In the genomic region with DNA sequence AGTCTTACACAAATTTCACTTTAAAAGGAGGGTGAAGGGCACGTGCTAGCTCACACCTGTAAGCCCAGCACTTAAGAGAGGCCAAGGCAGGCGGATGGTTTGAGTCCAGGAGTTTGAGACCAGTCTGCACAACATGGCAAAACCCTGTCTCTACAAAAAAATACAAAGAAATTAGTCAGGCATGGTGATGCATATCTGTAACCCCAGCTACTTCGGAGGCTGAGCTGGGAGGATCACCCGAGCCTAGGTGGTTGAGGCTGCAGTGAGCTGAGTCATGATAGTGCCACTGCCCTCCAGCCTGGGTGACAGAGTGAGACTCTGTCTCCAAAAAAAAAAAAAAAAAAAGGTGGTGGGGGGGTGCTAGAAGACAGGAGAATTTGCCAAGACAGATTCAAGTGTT, we compare ENCODE assay signal across 12 cellular contexts.
DNase-seq lines count a peak whose midpoint lies in the region; ATAC-seq and TF ChIP-seq lines count a peak whose summit lies in the region.
"Had no signal": no experiment of that assay in that cellular context is flagged by ENCODE, and none has a peak within 500 bp of the region (broad histone marks: within the 10 kb centered on the region; RNA-seq: fewer than 3 reads in every experiment).

No MANE protein-coding gene starts in this region.

- peak overlapping the region; percentile 44; the same call in 1 of the 2 replicates for H3K27ac ChIP-seq in HCT116 (ENCODE audit: low read depth, low read length)
- H3K27ac ChIP-seq in VCaP: peak overlapping the region; percentile 0; the same call in 1 of the 2 replicates
- H3K27ac ChIP-seq in ascending aorta: peak overlapping the region; percentile 36 to 56

- peak overlapping the region; percentile 34 for H3K4me2 ChIP-seq in HCT116 (ENCODE audit: low read length)

- no peaks in the 10 kb centered on the region for H3K9me2 ChIP-seq in HCT116 (ENCODE audit: insufficient read depth)

- CTCF ChIA-PET in HCT116 (lab: Charles Lee): interaction anchor here (1.6 to 2.6 kb wide), 2 partner anchors 11 to 12 kb away, joined by 12 to 14 read pairs; no protein-coding TSS in a partner anchor

- TF ChIP-seq RAD21 in HCT116 (IDR thresholded peaks at IDR 0.05; ENCODE audit: low read depth): no peak

- DNase-seq in HCT116 (ENCODE audit: low read depth, low spot score) (no peak), ascending aorta (ENCODE audit: low spot score in 2 of 2) (no peak), COR-L47 (lab: John Stamatoyannopoulos, UW) (no peak)
- peak; percentile 52 to 76 for DNase-seq in stimulated activated CD4-positive, alpha-beta T cell treated with anti-CD3 and anti-CD28 coated beads, Interleukin-4, amount 100 ng/mL, for 4 hours
- DNase-seq: erythroblast, NCI-H446 treated with DMSO at 0.1 percent for 48 hours, ovary, T-helper 9 cell had no signal

- H3K27me3 ChIP-seq in HCT116 (ENCODE audit: insufficient read depth, low read length): no peaks in the 10 kb centered on the region
- H3K27me3 ChIP-seq in ascending aorta: no peaks in the 10 kb centered on the region
- H3K27me3 ChIP-seq: ovary had no signal

- H3K9me3 ChIP-seq in HCT116 (ENCODE audit: control insufficient read depth in 1 of 2, insufficient read depth in 1 of 2, low read depth in 1 of 2, low read length in 2 of 2) (peaks cover 0 to 8% of the 10 kb centered on the region in 2 experiments; a peak in 1 of 4 replicates), ascending aorta (no peaks in the 10 kb centered on the region)
- H3K9me3 ChIP-seq: ovary had no signal

- no TSS peak for BruUV-seq in HCT116 (replicated peaks; lab: Mats Ljungman, UMichigan)

- peaks cover 10% of the 10 kb centered on the region; the same call in 1 of the 2 replicates for H3K79me2 ChIP-seq in HCT116 (ENCODE audit: insufficient read depth, low read length)

- H3K36me3 ChIP-seq in HCT116 (ENCODE audit: control insufficient read depth in 1 of 2, insufficient read depth in 2 of 2, low read length in 2 of 2) (peaks cover 0 to 21% of the 10 kb centered on the region in 2 experiments; a peak in 1 of 4 replicates), ascending aorta (peaks cover 3 to 6% of the 10 kb centered on the region in 2 donors)
- H3K36me3 ChIP-seq: ovary had no signal

- RAD21 ChIA-PET in HCT116 (lab: Charles Lee; ENCODE audit: low non-redundant PET in 1 of 2, low total read pairs in 2 of 2, uncharacterized antibody in 2 of 2, unreplicated experiment in 2 of 2): no interaction called here

- H3K4me3 ChIP-seq in HCT116 (replicated peaks in 1 of 2; ENCODE audit: low read depth in 1 of 2, low read length in 2 of 2) (no peak overlapping the region), ascending aorta (no peak overlapping the region)
- H3K4me3 ChIP-seq: ovary had no signal

- H3K9ac ChIP-seq in HCT116 (ENCODE audit: low read length): peak overlapping the region; percentile 10

- TF ChIP-seq CTCF in HCT116 (IDR thresholded peaks at IDR 0.05 in 2 of 3, conservative IDR thresholded peaks at IDR 0.05 in 1 of 3; ENCODE audit: borderline replicate concordance in 1 of 3, insufficient read depth in 1 of 3, low read depth in 2 of 3, low read length in 2 of 3): no peak
- TF ChIP-seq CTCF in VCaP (conservative IDR thresholded peaks at IDR 0.05): no peak
- TF ChIP-seq CTCF in ascending aorta (IDR thresholded peaks at IDR 0.05): no peak

- POLR2A ChIA-PET in HCT116 (lab: Charles Lee): interaction anchor here (0.7 to 2.9 kb wide), 4 partner anchors 11 to 178 kb away, joined by 3 to 24 read pairs (median 4); no protein-coding TSS in a partner anchor

- H2AFZ ChIP-seq in HCT116 (ENCODE audit: low read depth, low read length, poor library complexity, severe bottlenecking): no peak overlapping the region

- intact Hi-C loops in HCT116 (cut with micrococcal nuclease) (no loop called here), ascending aorta (cut with DNase I) (no loop called here)

- H3K4me1 ChIP-seq in HCT116 (ENCODE audit: control insufficient read depth in 1 of 2, insufficient read depth in 2 of 2, low read length in 2 of 2): peaks cover 21 to 48% of the 10 kb centered on the region in 2 experiments
- peaks cover 3 to 13% of the 10 kb centered on the region in 2 donors for H3K4me1 ChIP-seq in ascending aorta

- peak; percentile 82 for ATAC-seq in HCT116
- no peak for ATAC-seq in GM18858 (IDR thresholded peaks at IDR 0.05; ENCODE audit: unreplicated experiment)
- no peak for ATAC-seq in GM21447 (IDR thresholded peaks at IDR 0.05; ENCODE audit: unreplicated experiment)
- ATAC-seq in GM21528 (IDR thresholded peaks at IDR 0.05; ENCODE audit: low FRiP score, unreplicated experiment): no peak

- no peaks in the 10 kb centered on the region for H4K20me1 ChIP-seq in HCT116 (ENCODE audit: insufficient read depth)

- no peak for TF ChIP-seq POLR2A in HCT116 (IDR thresholded peaks at IDR 0.05; ENCODE audit: borderline replicate concordance, extremely low read depth, insufficient read depth, insufficient read length)

TF ChIP-seq in HCT116, 20 proteins besides CTCF, POLR2A, EP300 and RAD21:
- TF ChIP-seq YY1 (IDR thresholded peaks at IDR 0.05; ENCODE audit: extremely low read depth, insufficient replicate concordance, low read depth, low read length): no peak
- TF ChIP-seq TCF7L2 (IDR thresholded peaks at IDR 0.05; ENCODE audit: borderline replicate concordance, extremely low read depth, insufficient read depth, insufficient read length): no peak
- TF ChIP-seq SRF (IDR thresholded peaks at IDR 0.05; ENCODE audit: low read depth): no peak
- TF ChIP-seq CEBPB (IDR thresholded peaks at IDR 0.05; ENCODE audit: low read depth): no peak
- TF ChIP-seq FOSL1 (IDR thresholded peaks at IDR 0.05; ENCODE audit: low read depth): peak; percentile 47; the same call in 1 of the 2 replicates
- TF ChIP-seq POLR2AphosphoS5 (IDR thresholded peaks at IDR 0.05; ENCODE audit: low read depth, low read length): no peak
- TF ChIP-seq, protein P1, sequence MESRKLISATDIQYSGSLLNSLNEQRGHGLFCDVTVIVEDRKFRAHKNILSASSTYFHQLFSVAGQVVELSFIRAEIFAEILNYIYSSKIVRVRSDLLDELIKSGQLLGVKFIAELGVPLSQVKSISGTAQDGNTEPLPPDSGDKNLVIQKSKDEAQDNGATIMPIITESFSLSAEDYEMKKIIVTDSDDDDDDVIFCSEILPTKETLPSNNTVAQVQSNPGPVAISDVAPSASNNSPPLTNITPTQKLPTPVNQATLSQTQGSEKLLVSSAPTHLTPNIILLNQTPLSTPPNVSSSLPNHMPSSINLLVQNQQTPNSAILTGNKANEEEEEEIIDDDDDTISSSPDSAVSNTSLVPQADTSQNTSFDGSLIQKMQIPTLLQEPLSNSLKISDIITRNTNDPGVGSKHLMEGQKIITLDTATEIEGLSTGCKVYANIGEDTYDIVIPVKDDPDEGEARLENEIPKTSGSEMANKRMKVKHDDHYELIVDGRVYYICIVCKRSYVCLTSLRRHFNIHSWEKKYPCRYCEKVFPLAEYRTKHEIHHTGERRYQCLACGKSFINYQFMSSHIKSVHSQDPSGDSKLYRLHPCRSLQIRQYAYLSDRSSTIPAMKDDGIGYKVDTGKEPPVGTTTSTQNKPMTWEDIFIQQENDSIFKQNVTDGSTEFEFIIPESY (IDR thresholded peaks at IDR 0.05; ENCODE audit: extremely low read depth, insufficient replicate concordance, low read length): no peak
- no peak for TF ChIP-seq ZFX (IDR thresholded peaks at IDR 0.05)
- TF ChIP-seq ELF1 (IDR thresholded peaks at IDR 0.05; ENCODE audit: borderline replicate concordance, low read depth): no peak
- no peak for TF ChIP-seq EGR1 (IDR thresholded peaks at IDR 0.05; ENCODE audit: low read depth)
- no peak for TF ChIP-seq EZH2 (IDR thresholded peaks at IDR 0.05)
- TF ChIP-seq EZH2phosphoT487 (IDR thresholded peaks at IDR 0.05; ENCODE audit: borderline replicate concordance): no peak
- no peak for TF ChIP-seq ZNF274 (IDR thresholded peaks at IDR 0.05; ENCODE audit: low read depth, low read length)
- no peak for TF ChIP-seq SP1 (IDR thresholded peaks at IDR 0.05; ENCODE audit: low read depth)
- peak; percentile 58; the same call in 1 of the 2 replicates for TF ChIP-seq CBX3 (IDR thresholded peaks at IDR 0.05; ENCODE audit: low read depth)
- TF ChIP-seq, protein P2, sequence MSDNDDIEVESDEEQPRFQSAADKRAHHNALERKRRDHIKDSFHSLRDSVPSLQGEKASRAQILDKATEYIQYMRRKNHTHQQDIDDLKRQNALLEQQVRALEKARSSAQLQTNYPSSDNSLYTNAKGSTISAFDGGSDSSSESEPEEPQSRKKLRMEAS (IDR thresholded peaks at IDR 0.05): 0 out of 2 replicates have a peak, but pooled peaks have one; percentile 2
- no peak for TF ChIP-seq SIN3A (IDR thresholded peaks at IDR 0.05; ENCODE audit: low read depth)
- TF ChIP-seq ATF3 (IDR thresholded peaks at IDR 0.05): no peak
- TF ChIP-seq, protein P3, sequence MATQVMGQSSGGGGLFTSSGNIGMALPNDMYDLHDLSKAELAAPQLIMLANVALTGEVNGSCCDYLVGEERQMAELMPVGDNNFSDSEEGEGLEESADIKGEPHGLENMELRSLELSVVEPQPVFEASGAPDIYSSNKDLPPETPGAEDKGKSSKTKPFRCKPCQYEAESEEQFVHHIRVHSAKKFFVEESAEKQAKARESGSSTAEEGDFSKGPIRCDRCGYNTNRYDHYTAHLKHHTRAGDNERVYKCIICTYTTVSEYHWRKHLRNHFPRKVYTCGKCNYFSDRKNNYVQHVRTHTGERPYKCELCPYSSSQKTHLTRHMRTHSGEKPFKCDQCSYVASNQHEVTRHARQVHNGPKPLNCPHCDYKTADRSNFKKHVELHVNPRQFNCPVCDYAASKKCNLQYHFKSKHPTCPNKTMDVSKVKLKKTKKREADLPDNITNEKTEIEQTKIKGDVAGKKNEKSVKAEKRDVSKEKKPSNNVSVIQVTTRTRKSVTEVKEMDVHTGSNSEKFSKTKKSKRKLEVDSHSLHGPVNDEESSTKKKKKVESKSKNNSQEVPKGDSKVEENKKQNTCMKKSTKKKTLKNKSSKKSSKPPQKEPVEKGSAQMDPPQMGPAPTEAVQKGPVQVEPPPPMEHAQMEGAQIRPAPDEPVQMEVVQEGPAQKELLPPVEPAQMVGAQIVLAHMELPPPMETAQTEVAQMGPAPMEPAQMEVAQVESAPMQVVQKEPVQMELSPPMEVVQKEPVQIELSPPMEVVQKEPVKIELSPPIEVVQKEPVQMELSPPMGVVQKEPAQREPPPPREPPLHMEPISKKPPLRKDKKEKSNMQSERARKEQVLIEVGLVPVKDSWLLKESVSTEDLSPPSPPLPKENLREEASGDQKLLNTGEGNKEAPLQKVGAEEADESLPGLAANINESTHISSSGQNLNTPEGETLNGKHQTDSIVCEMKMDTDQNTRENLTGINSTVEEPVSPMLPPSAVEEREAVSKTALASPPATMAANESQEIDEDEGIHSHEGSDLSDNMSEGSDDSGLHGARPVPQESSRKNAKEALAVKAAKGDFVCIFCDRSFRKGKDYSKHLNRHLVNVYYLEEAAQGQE (IDR thresholded peaks at IDR 0.05; ENCODE audit: low read depth): no peak

Comparison
In these comparisons a context has a peak if more than half of its experiments do, and no peak if none do; other contexts are left out.
1. DNase-seq: peak in stimulated activated CD4-positive, alpha-beta T cell treated with anti-CD3 and anti-CD28 coated beads, Interleukin-4, amount 100 ng/mL, for 4 hours (2 of 2); none in HCT116 (single experiment), ascending aorta (0 of 2) and COR-L47 (single experiment).
2. Peak in every context shown above with its lines, with median percentiles within 50 percentile points of each other: H3K27ac ChIP-seq.